23 cellular contexts compared by ENCODE assay signal in the genomic region with DNA sequence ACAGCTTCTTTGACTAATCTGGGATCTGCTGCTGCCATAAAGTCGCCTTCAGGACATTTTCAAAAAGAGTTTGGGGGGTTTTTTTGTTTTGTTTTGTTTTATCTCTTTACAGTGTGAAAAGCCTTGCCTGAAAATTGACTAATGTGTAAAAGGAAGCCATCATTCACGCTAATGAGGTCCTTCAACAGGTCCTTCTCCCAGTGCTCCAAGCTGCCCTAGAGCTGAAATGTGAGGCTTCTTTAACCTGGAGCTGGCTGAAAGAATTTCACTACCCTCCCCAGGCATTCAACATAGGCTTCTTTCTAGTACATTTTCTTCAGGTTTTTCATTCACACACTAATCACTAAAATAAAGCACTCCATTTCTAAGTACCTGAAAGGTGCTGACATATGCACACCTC.
"Had no signal": no experiment of that assay in that cellular context is flagged by ENCODE, and none has a peak within 500 bp of the region (broad histone marks: within the 10 kb centered on the region; RNA-seq: fewer than 3 reads in every experiment).

No MANE protein-coding gene starts in this region.

- DNase-seq: activated CD4-positive, alpha-beta memory T cell treated with anti-CD3 and anti-CD28 coated beads, Interleukin-2, amount 10 ng/mL, durations not matched to agents 7 days and 5 days; activated CD4-positive, alpha-beta T cell treated with anti-CD3 and anti-CD28 coated beads, Interleukin-2, amount 10 ng/mL, durations not matched to agents 7 days and 5 days; activated CD4-positive, CD25-positive, alpha-beta regulatory T cell treated with anti-CD3 and anti-CD28 coated beads, Interleukin-2, amount 50 U/mL, for 72 hours; activated T-cell treated with anti-CD3 and anti-CD28 coated beads, Interleukin-2, amount 50 U/mL, for 48 hours; dermis blood vessel endothelial cell; effector CD4-positive, alpha-beta T cell; esophagus squamous epithelium; left ventricle myocardium superior; ovary; retina; stimulated activated CD4-positive, alpha-beta T cell treated with anti-CD3 and anti-CD28 coated beads, Interleukin-12 subunit alpha, Interleukin-12 subunit beta, amount 100 ng/mL, for 4 hours; stimulated activated CD4-positive, alpha-beta T cell treated with anti-CD3 and anti-CD28 coated beads, Interleukin-4, amount 100 ng/mL, for 1 hour; stimulated activated naive CD8-positive, alpha-beta T cell treated with anti-CD3 and anti-CD28 coated beads, Interleukin-15, Interleukin-2, amounts not matched to agents 100 U/mL and 50 U/mL, for 24 hours; T1000; testis; trophoblast cell had no signal

- H3K36me3 Mint-ChIP-seq: activated naive CD4-positive, alpha-beta T cell treated with anti-CD3 and anti-CD28 coated beads, Interleukin-2, amount 50 U/mL, for 72 hours had no signal

- H3K4me3 Mint-ChIP-seq: activated CD4-positive, alpha-beta memory T cell treated with anti-CD3 and anti-CD28 coated beads, Interleukin-2, amount 10 ng/mL, durations not matched to agents 7 days and 5 days; activated CD4-positive, alpha-beta T cell treated with anti-CD3 and anti-CD28 coated beads, Interleukin-2, amount 10 ng/mL, durations not matched to agents 7 days and 5 days; central memory CD8-positive, alpha-beta T cell had no signal

- H3K4me1 Mint-ChIP-seq: central memory CD8-positive, alpha-beta T cell had no signal

- H3K4me3 ChIP-seq: esophagus squamous epithelium, ovary, prostate gland, skin epidermis, testis had no signal

- ATAC-seq: left ventricle myocardium superior; sciatic nerve; stimulated activated naive CD8-positive, alpha-beta T cell treated with anti-CD3 and anti-CD28 coated beads, Interleukin-15, Interleukin-2, amounts not matched to agents 100 U/mL and 50 U/mL, for 24 hours had no signal

- H3K27ac Mint-ChIP-seq: activated CD4-positive, alpha-beta memory T cell treated with anti-CD3 and anti-CD28 coated beads, Interleukin-2, amount 10 ng/mL, durations not matched to agents 7 days and 5 days; activated CD4-positive, alpha-beta T cell treated with anti-CD3 and anti-CD28 coated beads, Interleukin-2, amount 10 ng/mL, durations not matched to agents 7 days and 5 days; activated naive CD4-positive, alpha-beta T cell treated with anti-CD3 and anti-CD28 coated beads, Interleukin-2, amount 50 U/mL, for 72 hours; activated T-helper 2 cell treated with anti-CD3 and anti-CD28 coated beads, Interferon-gamma antibody, Interleukin-2, Interleukin-4, amounts not matched to agents 10 μg/mL and 5 μg/mL and 100 μg/mL, durations not matched to agents 14 hours and 24 hours and 36 hours had no signal

- H3K27me3 Mint-ChIP-seq: activated CD4-positive, alpha-beta memory T cell treated with anti-CD3 and anti-CD28 coated beads, Interleukin-2, amount 10 ng/mL, durations not matched to agents 7 days and 5 days; central memory CD8-positive, alpha-beta T cell had no signal

- H3K36me3 ChIP-seq: esophagus squamous epithelium, ovary, prostate gland had no signal

- H3K27me3 ChIP-seq: esophagus squamous epithelium, ovary, testis had no signal

- H3K9me3 Mint-ChIP-seq: activated naive CD4-positive, alpha-beta T cell treated with anti-CD3 and anti-CD28 coated beads, Interleukin-2, amount 50 U/mL, for 72 hours; activated T-helper 2 cell treated with anti-CD3 and anti-CD28 coated beads, Interferon-gamma antibody, Interleukin-2, Interleukin-4, amounts not matched to agents 10 μg/mL and 5 μg/mL and 100 μg/mL, durations not matched to agents 14 hours and 24 hours and 36 hours; central memory CD8-positive, alpha-beta T cell had no signal

- H3K4me1 ChIP-seq: esophagus squamous epithelium, prostate gland, testis had no signal

- H3K27ac ChIP-seq: epithelial cell of prostate, esophagus squamous epithelium, ovary, prostate gland, skin epidermis, testis had no signal

- H3K9me3 ChIP-seq: esophagus squamous epithelium, ovary, prostate gland, testis had no signal
